ENCODE assay signal across 27 cellular contexts in genomic region chr2:163659224-163659623, GRCh38.
DNase-seq lines count a peak whose midpoint lies in the region; ATAC-seq, FAIRE-seq and TF ChIP-seq lines count a peak whose summit lies in the region.
"Had no signal": no experiment of that assay in that cellular context is flagged by ENCODE, and none has a peak within 500 bp of the region (broad histone marks: within the 10 kb centered on the region; RNA-seq: fewer than 3 reads in every experiment).

No MANE protein-coding gene starts in this region.

- no peak for FAIRE-seq in GM12891 (lab: Jason Lieb, UNC)
- FAIRE-seq: TTC549 had no signal

- TF ChIP-seq POLR2A in esophagus muscularis mucosa (IDR thresholded peaks at IDR 0.05; ENCODE audit: low read depth) (no peak), GM12891 (IDR thresholded peaks at IDR 0.05; ENCODE audit: low read depth, low read length) (no peak)

- H3K27ac ChIP-seq in GM23248 = no peak overlapping the region
- H3K27ac ChIP-seq in SK-N-SH (ENCODE audit: low read depth in 2 of 2, low read length in 1 of 2) = peak overlapping the region in 1 of 2 experiments; percentile 37; a peak in 2 of 4 replicates
- H3K27ac ChIP-seq in esophagus muscularis mucosa (replicated peaks in 1 of 4) = peak overlapping the region in 3 of 4 donors; percentile 24 to 50 (median 49)
- H3K27ac ChIP-seq in aorta (ENCODE audit: low read depth in 1 of 2, low read length in 2 of 2) = no peak overlapping the region
- H3K27ac ChIP-seq: KMS-11, left lung, parathyroid adenoma, right lobe of liver had no signal

- TF ChIP-seq RAD21 in SK-N-SH (IDR thresholded peaks at IDR 0.05; ENCODE audit: low read length) = no peak

- H3K4me3 ChIP-seq in GM23248 (no peak overlapping the region), SK-N-SH (ENCODE audit: low read depth in 2 of 2, low read length in 1 of 2) (no peak overlapping the region), esophagus muscularis mucosa (no peak overlapping the region), aorta (ENCODE audit: low read length in 2 of 2) (no peak overlapping the region)
- H3K4me3 ChIP-seq: ascending aorta, left lung, right lobe of liver had no signal

- in situ Hi-C loops in GM23248 (cut with MboI) = no loop called here

- H3F3A ChIP-seq in GM23248 (ENCODE audit: insufficient read depth) = no peaks in the 10 kb centered on the region
- peaks cover 11% of the 10 kb centered on the region for H3F3A ChIP-seq in SK-N-SH (replicated peaks; ENCODE audit: insufficient read depth)

- H3K4me1 ChIP-seq in GM23248 (ENCODE audit: insufficient read depth) (peaks cover 30% of the 10 kb centered on the region), SK-N-SH (ENCODE audit: control insufficient read depth in 1 of 2, insufficient read depth in 2 of 2, low read depth in 1 of 2, low read length in 1 of 2) (peaks cover 5 to 11% of the 10 kb centered on the region in 2 experiments), esophagus muscularis mucosa (peaks cover 15 to 83% (median 49%) of the 10 kb centered on the region in 4 donors), aorta (ENCODE audit: control insufficient read depth in 1 of 2, insufficient read depth in 2 of 2, low read length in 2 of 2) (peaks cover 5 to 11% of the 10 kb centered on the region in 2 donors)
- H3K4me1 ChIP-seq: right lobe of liver had no signal

- POLR2A ChIA-PET in SK-N-SH (lab: Yijun Ruan, JAX) = no interaction called here

- H3K36me3 ChIP-seq in GM23248 (ENCODE audit: low read depth) (no peaks in the 10 kb centered on the region), SK-N-SH (replicated peaks in 1 of 2; ENCODE audit: control insufficient read depth in 1 of 2, insufficient read depth in 2 of 2, low read length in 1 of 2) (no peaks in the 10 kb centered on the region), esophagus muscularis mucosa (no peaks in the 10 kb centered on the region), aorta (ENCODE audit: control insufficient read depth in 1 of 2, insufficient read depth in 2 of 2, low read length in 1 of 2) (no peaks in the 10 kb centered on the region)
- H3K36me3 ChIP-seq: ascending aorta, left lung, right lobe of liver had no signal

- H3K4me2 ChIP-seq in GM23248 (ENCODE audit: unreplicated experiment) (peak overlapping the region; percentile 7), SK-N-SH (no peak overlapping the region)
- H3K4me2 ChIP-seq: KMS-11 had no signal

- CTCF ChIA-PET in SK-N-SH (lab: Yijun Ruan, JAX) = no interaction called here

- no peaks in the 10 kb centered on the region for H3K27me3 ChIP-seq in GM23248 (replicated peaks; ENCODE audit: insufficient read depth)
- H3K27me3 ChIP-seq in SK-N-SH (ENCODE audit: insufficient read depth) = no peaks in the 10 kb centered on the region
- H3K27me3 ChIP-seq in esophagus muscularis mucosa = no peaks in the 10 kb centered on the region
- H3K27me3 ChIP-seq in aorta (ENCODE audit: control insufficient read depth in 1 of 2, insufficient read depth in 2 of 2, low read length in 1 of 2) = no peaks in the 10 kb centered on the region
- H3K27me3 ChIP-seq: ascending aorta, left lung, right lobe of liver had no signal

- DNase-seq in GM23248 (peak; percentile 62), SK-N-SH (no peak), esophagus muscularis mucosa (ENCODE audit: extremely low spot score) (no peak), renal cortical epithelial cell (ENCODE audit: low read depth) (peak; percentile 85), aorta (no peak), ureter (ENCODE audit: low spot score) (no peak), GM12891 (ENCODE audit: insufficient read length, low spot score) (no peak)
- DNase-seq: activated CD8-positive, alpha-beta memory T cell treated with anti-CD3 and anti-CD28 coated beads for 24 hours; activated naive CD4-positive, alpha-beta T cell treated with Interleukin-2 at 50 U/mL for 16 hours; activated T-cell treated with anti-CD3 and anti-CD28 coated beads, Interleukin-2, amount 50 U/mL, for 4 hours; CD4-positive, alpha-beta memory T cell; effector CD8-positive, alpha-beta T cell; GDM1; head of caudate nucleus; left lung; naive thymus-derived CD8-positive, alpha-beta T cell; NCI-H1092 treated with DMSO at 0.1 percent for 48 hours; NCI-H1930; right lobe of liver; SIG-M5; stimulated activated CD4-positive, alpha-beta T cell treated with anti-CD3 and anti-CD28 coated beads, Interleukin-15, amount 100 ng/mL, for 24 hours; T-helper 1 cell had no signal

- H3K9me3 ChIP-seq in GM23248 (ENCODE audit: low read depth) (no peaks in the 10 kb centered on the region), SK-N-SH (no peaks in the 10 kb centered on the region), esophagus muscularis mucosa (no peaks in the 10 kb centered on the region), aorta (ENCODE audit: control insufficient read depth, low read length) (no peaks in the 10 kb centered on the region)
- H3K9me3 ChIP-seq: ascending aorta, right lobe of liver had no signal

- no peak for ATAC-seq in aorta (ENCODE audit: low FRiP score)
- ATAC-seq: activated T-cell treated with anti-CD3 and anti-CD28 coated beads, Interleukin-2, amount 50 U/mL, for 4 hours; HCT116; left lung; naive thymus-derived CD8-positive, alpha-beta T cell; right lobe of liver had no signal

- intact Hi-C loops in esophagus muscularis mucosa (cut with DNase I) (no loop called here), aorta (cut with DNase I) (loop anchor here in 1 of 2 donors (5.0 kb wide), 1 partner anchor 33 kb away; no protein-coding TSS in a partner anchor)

- 12 to 17% methylated on average over 2 of the region's 2 CpGs for WGBS in GM23248 (ENCODE audit: low coverage in 1 of 2, low lambda C conversion rate in 2 of 2, missing lambda C conversion rate in 2 of 2), 2 experiments
- WGBS in SK-N-SH (ENCODE audit: low lambda C conversion rate) = 65% methylated on average over 2 of the region's 2 CpGs
- 65% methylated on average over 2 of the region's 2 CpGs for WGBS in esophagus muscularis mucosa
- 80 to 83% methylated on average over 2 of the region's 2 CpGs for WGBS in aorta, 2 donors

- H3K9me2 ChIP-seq in GM23248 (ENCODE audit: insufficient read depth) (no peaks in the 10 kb centered on the region), SK-N-SH (no peaks in the 10 kb centered on the region)

- H3K79me2 ChIP-seq in GM23248 (ENCODE audit: insufficient read depth) = no peaks in the 10 kb centered on the region
- no peaks in the 10 kb centered on the region for H3K79me2 ChIP-seq in SK-N-SH (ENCODE audit: insufficient read depth)
- H3K79me2 ChIP-seq: parathyroid adenoma had no signal

- no peak overlapping the region for H2AFZ ChIP-seq in GM23248
- no peak overlapping the region for H2AFZ ChIP-seq in SK-N-SH (ENCODE audit: low read depth)
- H2AFZ ChIP-seq: parathyroid adenoma had no signal

- no peak for TF ChIP-seq CTCF in SK-N-SH (IDR thresholded peaks at IDR 0.05)
- no peak for TF ChIP-seq CTCF in esophagus muscularis mucosa (IDR thresholded peaks at IDR 0.05)

- TF ChIP-seq EP300 in SK-N-SH (IDR thresholded peaks at IDR 0.05; ENCODE audit: borderline replicate concordance in 1 of 2, low read depth in 1 of 2, low read length in 1 of 2) = no peak; a peak in 1 of 4 replicates
- no peak for TF ChIP-seq EP300 in esophagus muscularis mucosa (IDR thresholded peaks at IDR 0.05)

- no peaks in the 10 kb centered on the region for H4K20me1 ChIP-seq in GM23248 (ENCODE audit: insufficient read depth)
- no peaks in the 10 kb centered on the region for H4K20me1 ChIP-seq in SK-N-SH (ENCODE audit: insufficient read depth)

- H3K9ac ChIP-seq in GM23248 (no peak overlapping the region), SK-N-SH (no peak overlapping the region)
- H3K9ac ChIP-seq: KMS-11, parathyroid adenoma had no signal

TF ChIP-seq in SK-N-SH, 30 proteins besides CTCF, POLR2A, EP300 and RAD21 (continues in another document):
- TF ChIP-seq FOXM1 (IDR thresholded peaks at IDR 0.05; ENCODE audit: low read depth) = no peak
- no peak for TF ChIP-seq POLR2AphosphoS5 (IDR thresholded peaks at IDR 0.05; ENCODE audit: low read depth, low read length)
- TF ChIP-seq TEAD4 (IDR thresholded peaks at IDR 0.05; ENCODE audit: borderline replicate concordance, insufficient read depth) = 0 out of 2 replicates have a peak, but pooled peaks have one; percentile 32
- TF ChIP-seq JUND (IDR thresholded peaks at IDR 0.05) = peak; percentile 50
- peak; percentile 71 for TF ChIP-seq PBX3 (IDR thresholded peaks at IDR 0.05)
- TF ChIP-seq TCF12 (IDR thresholded peaks at IDR 0.05) = peak; percentile 55; the same call in 1 of the 2 replicates
- TF ChIP-seq FOSL2 (IDR thresholded peaks at IDR 0.05; ENCODE audit: borderline replicate concordance, low read depth) = peak; percentile 68; the same call in 1 of the 2 replicates

TF ChIP-seq in GM12891, 5 proteins besides CTCF, POLR2A, EP300 and RAD21:
- TF ChIP-seq POU2F2 (IDR thresholded peaks at IDR 0.05; ENCODE audit: low read depth, low read length) (no peak), SPI1 (IDR thresholded peaks at IDR 0.05; ENCODE audit: low read depth, low read length) (no peak), TAF1 (IDR thresholded peaks at IDR 0.05; ENCODE audit: low read depth, low read length) (no peak), PAX5 (IDR thresholded peaks at IDR 0.05; ENCODE audit: insufficient read depth, low read length, severe bottlenecking) (no peak)

Comparison
In these comparisons a context has a peak if more than half of its experiments do, and no peak if none do; other contexts are left out.
1. DNase-seq: peak in GM23248 (single experiment) and renal cortical epithelial cell (single experiment); none in SK-N-SH (single experiment), esophagus muscularis mucosa (single experiment), aorta (0 of 2), ureter (single experiment) and GM12891 (single experiment).
2. H3K27ac ChIP-seq: peak in esophagus muscularis mucosa (3 of 4); none in GM23248 (single experiment) and aorta (0 of 2).